8 cellular contexts compared by ENCODE assay signal in the genomic region with DNA sequence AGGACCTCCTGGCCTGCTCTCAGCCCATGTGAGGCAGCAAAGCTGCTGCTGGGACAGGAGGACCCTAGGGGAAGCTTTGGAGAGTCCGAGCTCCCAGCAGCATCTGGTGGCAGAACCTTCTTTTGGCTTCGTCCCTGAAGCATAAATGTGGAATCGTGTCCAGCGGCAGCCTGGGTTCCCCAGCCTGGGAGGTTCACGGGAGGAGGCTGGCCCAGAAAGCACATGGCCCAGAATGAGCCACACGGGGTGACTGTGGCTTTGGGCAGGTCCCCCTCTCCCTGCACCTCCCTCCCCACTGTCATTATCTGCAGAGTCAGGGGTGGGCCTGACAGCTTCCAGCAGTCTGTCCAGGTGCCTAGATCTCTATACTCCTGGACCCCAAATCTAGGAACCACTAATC.
"Had no signal": no experiment of that assay in that cellular context is flagged by ENCODE, and none has a peak within 500 bp of the region (broad histone marks: within the 10 kb centered on the region; RNA-seq: fewer than 3 reads in every experiment).

No MANE protein-coding gene starts in this region.

- DNase-seq: GDM1, GF-D8 had no signal

- ATAC-seq: GM12878 had no signal

- H3K4me3 ChIP-seq: GM12878 had no signal

- FAIRE-seq: G401.6, GM12878, GM12891, GM12892, GM18507, GM19239 had no signal
